In genomic region chr15:101162701-101163483, GRCh38 we compare ENCODE assay signal across 11 cellular contexts.
DNase-seq lines count a peak whose midpoint lies in the region; ATAC-seq and TF ChIP-seq lines count a peak whose summit lies in the region.
"Had no signal": no experiment of that assay in that cellular context is flagged by ENCODE, and none has a peak within 500 bp of the region (broad histone marks: within the 10 kb centered on the region; RNA-seq: fewer than 3 reads in every experiment).

No MANE protein-coding gene starts in this region.

- no peak for TF ChIP-seq CTCF in gastroesophageal sphincter (IDR thresholded peaks at IDR 0.05)

- TF ChIP-seq POLR2A in gastroesophageal sphincter (IDR thresholded peaks at IDR 0.05), result no peak

- no peaks in the 10 kb centered on the region for H3K36me3 ChIP-seq in gastroesophageal sphincter

- peaks cover 0 to 25% (median 0%) of the 10 kb centered on the region in 3 donors for H3K9me3 ChIP-seq in gastroesophageal sphincter

- H3K4me3 ChIP-seq in gastroesophageal sphincter, result no peak overlapping the region
- H3K4me3 ChIP-seq: K562 had no signal

- no peak for TF ChIP-seq EP300 in gastroesophageal sphincter (IDR thresholded peaks at IDR 0.05)

- H3K27me3 ChIP-seq in gastroesophageal sphincter, result no peaks in the 10 kb centered on the region

- peaks cover 5 to 25% (median 13%) of the 10 kb centered on the region in 3 donors for H3K4me1 ChIP-seq in gastroesophageal sphincter

- ATAC-seq in gastroesophageal sphincter, result peak; percentile 73
- ATAC-seq: K562 had no signal

- 40% methylated on average over 1 of the region's 12 CpGs; no CpG with 5 or more reads in 1 of the 2 donors for WGBS in gastroesophageal sphincter (ENCODE audit: low coverage in 1 of 2), 2 donors

- H3K27ac ChIP-seq in gastroesophageal sphincter, result peak overlapping the region in 3 of 4 donors; percentile 31 to 57 (median 57)

- DNase-seq in Ammon's horn (ENCODE audit: low spot score), result peak; percentile 34
- peak; percentile 70 for DNase-seq in NCI-H2196 (lab: John Stamatoyannopoulos, UW; ENCODE audit: unreplicated experiment)
- peak; percentile 52 for DNase-seq in mucosa of gallbladder (ENCODE audit: low spot score)
- no peak for DNase-seq in NCI-H1436 (lab: John Stamatoyannopoulos, UW)
- DNase-seq in putamen (ENCODE audit: low spot score), result no peak
- DNase-seq in activated T-cell treated with anti-CD3 and anti-CD28 coated beads, Interleukin-2, amount 50 U/mL, for 48 hours, result no peak
- no peak for DNase-seq in activated gamma-delta T cell (lab: John Stamatoyannopoulos, UW)
- DNase-seq: NCI-H1930; stimulated activated CD4-positive, alpha-beta T cell treated with anti-CD3 and anti-CD28 coated beads, Interleukin-15, amount 100 ng/mL, for 24 hours had no signal

Comparison
In these comparisons a context has a peak if more than half of its experiments do, and no peak if none do; other contexts are left out.
1. DNase-seq: peak in Ammon's horn (single experiment), NCI-H2196 (single experiment) and mucosa of gallbladder (single experiment); none in NCI-H1436 (single experiment), putamen (single experiment), activated T-cell treated with anti-CD3 and anti-CD28 coated beads, Interleukin-2, amount 50 U/mL, for 48 hours (0 of 2) and activated gamma-delta T cell (single experiment).